Comparison of ENCODE assay signal across 10 cellular contexts in the genomic region with DNA sequence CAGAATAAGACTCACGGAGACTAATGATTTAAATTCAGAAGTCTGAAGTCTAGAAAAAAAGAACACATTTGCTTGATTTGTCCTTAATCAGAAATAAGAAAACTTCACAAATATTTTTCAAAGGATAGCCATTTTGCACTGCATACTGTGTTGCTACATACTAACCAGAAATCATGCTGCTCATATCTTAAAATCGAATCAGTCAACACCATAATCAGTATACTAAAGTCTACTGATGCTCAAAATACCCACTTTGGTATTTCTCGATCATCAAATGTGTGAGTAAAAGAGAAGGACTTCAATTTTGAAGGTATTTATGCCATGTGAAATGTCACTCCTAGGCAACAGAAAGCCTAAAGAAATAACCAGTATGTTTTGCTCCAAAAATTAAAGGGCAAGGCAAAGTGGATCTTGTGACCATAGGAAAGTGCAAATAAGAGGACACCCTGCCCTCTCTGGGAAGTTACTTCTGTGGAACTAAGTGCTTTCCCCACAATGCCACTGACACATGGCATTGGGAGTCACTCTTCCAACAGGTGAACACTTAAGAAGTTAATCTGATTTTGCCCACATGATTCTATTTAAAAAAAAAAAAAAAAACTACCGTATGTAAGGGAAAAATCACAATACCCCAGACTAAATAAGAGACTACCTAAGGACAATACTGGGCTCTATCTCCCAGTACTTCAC. TPM values are rescaled to one million over a fixed set of nuclear protein-coding genes. Genes with fewer than 3 reads are reported as not detected.
DNase-seq lines count a peak whose midpoint lies in the region; ATAC-seq lines count a peak whose summit lies in the region.
"Had no signal": no experiment of that assay in that cellular context is flagged by ENCODE, and none has a peak within 500 bp of the region (broad histone marks: within the 10 kb centered on the region; RNA-seq: fewer than 3 reads in every experiment).

No MANE protein-coding gene starts in this region.

- peak overlapping the region; percentile 65; the same call in 1 of the 2 replicates for H3K9ac ChIP-seq in iPS-20b (ENCODE audit: low read depth, low read length)

- ATAC-seq in HG03432 (IDR thresholded peaks at IDR 0.05; ENCODE audit: unreplicated experiment), result no peak

- DNase-seq in activated CD4-positive, alpha-beta T cell treated with anti-CD3 and anti-CD28 coated beads, Interleukin-2, amount 10 ng/mL, durations not matched to agents 24 days and 14 days, result no peak
- DNase-seq in activated CD4-positive, alpha-beta T cell treated with anti-CD3 and anti-CD28 coated beads for 48 hours, result no peak
- DNase-seq in activated T-helper 2 cell treated with anti-CD3 and anti-CD28 coated beads, Interferon-gamma antibody, Interleukin-2, Interleukin-4, amounts not matched to agents 10 μg/mL and 5 μg/mL and 100 μg/mL, durations not matched to agents 14 hours and 24 hours and 36 hours (ENCODE audit: low spot score), result no peak
- DNase-seq in substantia nigra (lab: John Stamatoyannopoulos, UW), result no peak
- DNase-seq in Kasumi-1 (lab: John Stamatoyannopoulos, UW), result no peak
- DNase-seq in NCI-H226, result no peak
- DNase-seq: adrenal gland, NCI-H1694 treated with DMSO at 0.1 percent for 48 hours had no signal

- peaks cover 16% of the 10 kb centered on the region for H3K36me3 Mint-ChIP-seq in activated CD4-positive, alpha-beta T cell treated with anti-CD3 and anti-CD28 coated beads, Interleukin-2, amount 10 ng/mL, durations not matched to agents 24 days and 14 days (ENCODE audit: low read depth)
- H3K36me3 Mint-ChIP-seq in activated T-helper 2 cell treated with anti-CD3 and anti-CD28 coated beads, Interferon-gamma antibody, Interleukin-2, Interleukin-4, amounts not matched to agents 10 μg/mL and 5 μg/mL and 100 μg/mL, durations not matched to agents 14 hours and 24 hours and 36 hours (ENCODE audit: low read depth), result peaks cover 28% of the 10 kb centered on the region

- H3K9me3 ChIP-seq in iPS-20b (ENCODE audit: insufficient read depth, low read depth, low read length), result no peaks in the 10 kb centered on the region
- H3K9me3 ChIP-seq: adrenal gland had no signal

- H3K4me1 ChIP-seq in iPS-20b (ENCODE audit: insufficient read depth, low read length), result peaks cover 63% of the 10 kb centered on the region

- H3K27me3 ChIP-seq in iPS-20b (ENCODE audit: insufficient read depth, low read length), result 0 out of 2 replicates have a peak, but pooled peaks cover 5% of the 10 kb centered on the region
- H3K27me3 ChIP-seq: adrenal gland had no signal

- H3K4me3 Mint-ChIP-seq in activated CD4-positive, alpha-beta T cell treated with anti-CD3 and anti-CD28 coated beads, Interleukin-2, amount 10 ng/mL, durations not matched to agents 24 days and 14 days, result peak overlapping the region; percentile 94
- peak overlapping the region; percentile 96 for H3K4me3 Mint-ChIP-seq in activated T-helper 2 cell treated with anti-CD3 and anti-CD28 coated beads, Interferon-gamma antibody, Interleukin-2, Interleukin-4, amounts not matched to agents 10 μg/mL and 5 μg/mL and 100 μg/mL, durations not matched to agents 14 hours and 24 hours and 36 hours (ENCODE audit: low read depth)

- no peaks in the 10 kb centered on the region for H3K9me3 Mint-ChIP-seq in activated CD4-positive, alpha-beta T cell treated with anti-CD3 and anti-CD28 coated beads, Interleukin-2, amount 10 ng/mL, durations not matched to agents 24 days and 14 days
- H3K9me3 Mint-ChIP-seq in activated T-helper 2 cell treated with anti-CD3 and anti-CD28 coated beads, Interferon-gamma antibody, Interleukin-2, Interleukin-4, amounts not matched to agents 10 μg/mL and 5 μg/mL and 100 μg/mL, durations not matched to agents 14 hours and 24 hours and 36 hours, result no peaks in the 10 kb centered on the region

- H3K27ac ChIP-seq in iPS-20b (ENCODE audit: low read length) (no peak overlapping the region), substantia nigra (ENCODE audit: low read depth, low read length, poor library complexity, severe bottlenecking) (peak overlapping the region; percentile 27)
- H3K27ac ChIP-seq: adrenal gland had no signal

- peak overlapping the region; percentile 91 for H3K27ac Mint-ChIP-seq in activated CD4-positive, alpha-beta T cell treated with anti-CD3 and anti-CD28 coated beads, Interleukin-2, amount 10 ng/mL, durations not matched to agents 24 days and 14 days
- H3K27ac Mint-ChIP-seq in activated T-helper 2 cell treated with anti-CD3 and anti-CD28 coated beads, Interferon-gamma antibody, Interleukin-2, Interleukin-4, amounts not matched to agents 10 μg/mL and 5 μg/mL and 100 μg/mL, durations not matched to agents 14 hours and 24 hours and 36 hours, result peak overlapping the region; percentile 84

- intact Hi-C loops in activated CD4-positive, alpha-beta T cell treated with anti-CD3 and anti-CD28 coated beads, Interleukin-2, amount 10 ng/mL, durations not matched to agents 24 days and 14 days (cut with micrococcal nuclease), result no loop called here
- intact Hi-C loops in activated T-helper 2 cell treated with anti-CD3 and anti-CD28 coated beads, Interferon-gamma antibody, Interleukin-2, Interleukin-4, amounts not matched to agents 10 μg/mL and 5 μg/mL and 100 μg/mL, durations not matched to agents 14 hours and 24 hours and 36 hours (cut with micrococcal nuclease), result loop anchor here (1.0 kb wide), 1 partner anchor 8 kb away; no protein-coding TSS in a partner anchor

- H3K27me3 Mint-ChIP-seq in activated CD4-positive, alpha-beta T cell treated with anti-CD3 and anti-CD28 coated beads, Interleukin-2, amount 10 ng/mL, durations not matched to agents 24 days and 14 days, result peaks cover 11% of the 10 kb centered on the region
- H3K27me3 Mint-ChIP-seq in activated T-helper 2 cell treated with anti-CD3 and anti-CD28 coated beads, Interferon-gamma antibody, Interleukin-2, Interleukin-4, amounts not matched to agents 10 μg/mL and 5 μg/mL and 100 μg/mL, durations not matched to agents 14 hours and 24 hours and 36 hours (ENCODE audit: low read depth), result peaks cover 10% of the 10 kb centered on the region

- peak overlapping the region; percentile 91 for H3K4me3 ChIP-seq in iPS-20b (ENCODE audit: low read length)

- peaks cover 3% of the 10 kb centered on the region; the same call in 1 of the 2 replicates for H3K36me3 ChIP-seq in iPS-20b (ENCODE audit: insufficient read depth, low read depth, low read length)
- H3K36me3 ChIP-seq: adrenal gland had no signal

- peaks cover 77% of the 10 kb centered on the region for H3K4me1 Mint-ChIP-seq in activated CD4-positive, alpha-beta T cell treated with anti-CD3 and anti-CD28 coated beads, Interleukin-2, amount 10 ng/mL, durations not matched to agents 24 days and 14 days
- H3K4me1 Mint-ChIP-seq in activated T-helper 2 cell treated with anti-CD3 and anti-CD28 coated beads, Interferon-gamma antibody, Interleukin-2, Interleukin-4, amounts not matched to agents 10 μg/mL and 5 μg/mL and 100 μg/mL, durations not matched to agents 14 hours and 24 hours and 36 hours (ENCODE audit: low read depth), result peaks cover 77% of the 10 kb centered on the region

RNA-seq across cellular contexts. Expression of gene LRIG1, which starts 2.7 kb away (rescaled TPM):
- total RNA-seq in activated CD4-positive, alpha-beta T cell treated with anti-CD3 and anti-CD28 coated beads, Interleukin-2, amount 10 ng/mL, durations not matched to agents 24 days and 14 days, result 50.3 and 52.8 TPM in 2 replicates
- 42.5 and 47.9 TPM in 2 replicates for total RNA-seq in activated T-helper 2 cell treated with anti-CD3 and anti-CD28 coated beads, Interferon-gamma antibody, Interleukin-2, Interleukin-4, amounts not matched to agents 10 μg/mL and 5 μg/mL and 100 μg/mL, durations not matched to agents 14 hours and 24 hours and 36 hours
